Comparison of ENCODE assay signal across 1 cellular context in the genomic region with DNA sequence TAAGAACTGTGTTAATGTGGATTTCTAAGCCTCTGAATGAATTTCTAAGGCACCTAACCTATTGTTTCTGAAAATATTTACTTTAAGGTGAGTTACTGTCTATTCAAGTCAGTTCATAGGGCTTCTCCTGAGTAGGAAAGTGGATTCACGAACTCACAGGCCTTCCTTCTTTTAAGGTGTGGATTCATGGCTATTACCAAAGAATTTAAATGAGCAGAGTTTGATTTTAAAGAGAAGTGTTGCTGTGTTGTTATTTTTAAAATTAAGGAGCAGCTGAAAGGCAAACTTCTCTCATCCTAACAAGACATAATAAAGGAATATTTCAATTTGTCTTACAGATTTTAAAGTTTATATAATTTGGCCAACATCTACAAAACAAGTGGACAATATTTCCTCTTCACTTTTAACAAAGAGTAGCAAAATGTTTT.
TF ChIP-seq lines count a peak whose summit lies in the region.

No MANE protein-coding gene starts in this region.

TF ChIP-seq in GM23338, 12 proteins besides CTCF, POLR2A, EP300 and RAD21 (continued from another document):
- TF ChIP-seq, protein P1, sequence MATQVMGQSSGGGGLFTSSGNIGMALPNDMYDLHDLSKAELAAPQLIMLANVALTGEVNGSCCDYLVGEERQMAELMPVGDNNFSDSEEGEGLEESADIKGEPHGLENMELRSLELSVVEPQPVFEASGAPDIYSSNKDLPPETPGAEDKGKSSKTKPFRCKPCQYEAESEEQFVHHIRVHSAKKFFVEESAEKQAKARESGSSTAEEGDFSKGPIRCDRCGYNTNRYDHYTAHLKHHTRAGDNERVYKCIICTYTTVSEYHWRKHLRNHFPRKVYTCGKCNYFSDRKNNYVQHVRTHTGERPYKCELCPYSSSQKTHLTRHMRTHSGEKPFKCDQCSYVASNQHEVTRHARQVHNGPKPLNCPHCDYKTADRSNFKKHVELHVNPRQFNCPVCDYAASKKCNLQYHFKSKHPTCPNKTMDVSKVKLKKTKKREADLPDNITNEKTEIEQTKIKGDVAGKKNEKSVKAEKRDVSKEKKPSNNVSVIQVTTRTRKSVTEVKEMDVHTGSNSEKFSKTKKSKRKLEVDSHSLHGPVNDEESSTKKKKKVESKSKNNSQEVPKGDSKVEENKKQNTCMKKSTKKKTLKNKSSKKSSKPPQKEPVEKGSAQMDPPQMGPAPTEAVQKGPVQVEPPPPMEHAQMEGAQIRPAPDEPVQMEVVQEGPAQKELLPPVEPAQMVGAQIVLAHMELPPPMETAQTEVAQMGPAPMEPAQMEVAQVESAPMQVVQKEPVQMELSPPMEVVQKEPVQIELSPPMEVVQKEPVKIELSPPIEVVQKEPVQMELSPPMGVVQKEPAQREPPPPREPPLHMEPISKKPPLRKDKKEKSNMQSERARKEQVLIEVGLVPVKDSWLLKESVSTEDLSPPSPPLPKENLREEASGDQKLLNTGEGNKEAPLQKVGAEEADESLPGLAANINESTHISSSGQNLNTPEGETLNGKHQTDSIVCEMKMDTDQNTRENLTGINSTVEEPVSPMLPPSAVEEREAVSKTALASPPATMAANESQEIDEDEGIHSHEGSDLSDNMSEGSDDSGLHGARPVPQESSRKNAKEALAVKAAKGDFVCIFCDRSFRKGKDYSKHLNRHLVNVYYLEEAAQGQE (IDR thresholded peaks at IDR 0.05; ENCODE audit: unreplicated experiment) = no peak
- TF ChIP-seq ZNF331 (CRISPR knock-in tag; IDR thresholded peaks at IDR 0.05; ENCODE audit: low read depth) (no peak), JUNB (IDR thresholded peaks at IDR 0.05; ENCODE audit: unreplicated experiment) (no peak), EZH2phosphoT487 (IDR thresholded peaks at IDR 0.05; ENCODE audit: unreplicated experiment) (no peak), EZH2 (IDR thresholded peaks at IDR 0.05; ENCODE audit: low read depth, unreplicated experiment) (no peak)
TF ChIP-seq in GM23338: peak in this region for 0.
